In genomic region chr3:61828158-61828874, GRCh38 we compare ENCODE assay signal across 1 cellular context.
TF ChIP-seq lines count a peak whose summit lies in the region.

No MANE protein-coding gene starts in this region.

TF ChIP-seq in HEK293, 187 proteins besides CTCF, POLR2A, EP300 and RAD21 (continued from another document):
- no peak for TF ChIP-seq HIC1 (tag by site-specific recombination; IDR thresholded peaks at IDR 0.05)
- no peak for TF ChIP-seq ZBTB11 (tag by site-specific recombination; conservative IDR thresholded peaks at IDR 0.05; ENCODE audit: low read depth)
- TF ChIP-seq ZNF777 (tag by site-specific recombination; IDR thresholded peaks at IDR 0.05; ENCODE audit: borderline replicate concordance) = no peak
- TF ChIP-seq ZNF18 (tag by site-specific recombination; IDR thresholded peaks at IDR 0.05) = peak; percentile 83
- no peak for TF ChIP-seq SP3 (tag by site-specific recombination; IDR thresholded peaks at IDR 0.05)
TF ChIP-seq in HEK293: peak in this region for 3.
